16 cellular contexts compared by ENCODE assay signal in genomic region chrX:69151898-69152297, GRCh38.
"Had no signal": no experiment of that assay in that cellular context is flagged by ENCODE, and none has a peak within 500 bp of the region (broad histone marks: within the 10 kb centered on the region; RNA-seq: fewer than 3 reads in every experiment).

No MANE protein-coding gene starts in this region.

- H3K27me3 Mint-ChIP-seq: activated CD4-positive, alpha-beta T cell treated with anti-CD3 and anti-CD28 coated beads, Interleukin-2, amount 10 ng/mL, durations not matched to agents 7 days and 5 days; activated naive CD8-positive, alpha-beta T cell treated with anti-CD3 and anti-CD28 coated beads, Interleukin-2, amount 10 ng/mL, durations not matched to agents 7 days and 5 days had no signal

- H3K4me1 Mint-ChIP-seq: activated CD4-positive, alpha-beta T cell treated with anti-CD3 and anti-CD28 coated beads, Interleukin-2, amount 10 ng/mL, durations not matched to agents 7 days and 5 days; activated naive CD8-positive, alpha-beta T cell treated with anti-CD3 and anti-CD28 coated beads, Interleukin-2, amount 10 ng/mL, durations not matched to agents 7 days and 5 days had no signal

- H3K9ac ChIP-seq: KMS-11 had no signal

- H3K4me2 ChIP-seq: KMS-11 had no signal

- ATAC-seq: activated CD8-positive, alpha-beta T cell treated with anti-CD3 and anti-CD28 coated beads for 36 hours; activated T-cell treated with anti-CD3 and anti-CD28 coated beads, Interleukin-2, amount 50 U/mL, for 72 hours; Right ventricle myocardium inferior had no signal

- H3K9me3 ChIP-seq: breast epithelium had no signal

- H3K4me3 ChIP-seq: breast epithelium, SK-N-MC had no signal

- H3K27ac ChIP-seq: breast epithelium, KMS-11, SK-N-MC, VCaP had no signal

- H3K9me3 Mint-ChIP-seq: activated CD4-positive, alpha-beta T cell treated with anti-CD3 and anti-CD28 coated beads, Interleukin-2, amount 10 ng/mL, durations not matched to agents 7 days and 5 days; activated CD8-positive, alpha-beta T cell treated with anti-CD3 and anti-CD28 coated beads for 36 hours; activated naive CD8-positive, alpha-beta T cell treated with anti-CD3 and anti-CD28 coated beads, Interleukin-2, amount 10 ng/mL, durations not matched to agents 7 days and 5 days; activated T-cell treated with anti-CD3 and anti-CD28 coated beads, Interleukin-2, amount 50 U/mL, for 72 hours had no signal

- H3K27ac Mint-ChIP-seq: activated CD4-positive, alpha-beta T cell treated with anti-CD3 and anti-CD28 coated beads, Interleukin-2, amount 10 ng/mL, durations not matched to agents 7 days and 5 days; activated CD8-positive, alpha-beta T cell treated with anti-CD3 and anti-CD28 coated beads for 36 hours; activated naive CD8-positive, alpha-beta T cell treated with anti-CD3 and anti-CD28 coated beads, Interleukin-2, amount 10 ng/mL, durations not matched to agents 7 days and 5 days; activated T-cell treated with anti-CD3 and anti-CD28 coated beads, Interleukin-2, amount 50 U/mL, for 72 hours had no signal

- H3K36me3 ChIP-seq: breast epithelium had no signal

- DNase-seq: activated CD4-positive, alpha-beta T cell treated with anti-CD3 and anti-CD28 coated beads, Interleukin-2, amount 10 ng/mL, durations not matched to agents 7 days and 5 days; activated CD4-positive, CD25-positive, alpha-beta regulatory T cell; activated CD8-positive, alpha-beta memory T cell treated with anti-CD3 and anti-CD28 coated beads, Interleukin-2, amount 50 U/mL, for 4 hours; activated CD8-positive, alpha-beta T cell treated with anti-CD3 and anti-CD28 coated beads for 36 hours; activated naive CD4-positive, alpha-beta T cell treated with anti-CD3 and anti-CD28 coated beads, Interleukin-2, amount 50 U/mL, for 16 hours; activated naive CD8-positive, alpha-beta T cell treated with anti-CD3 and anti-CD28 coated beads, Interleukin-2, amount 10 ng/mL, durations not matched to agents 7 days and 5 days; activated T-cell treated with anti-CD3 and anti-CD28 coated beads, Interleukin-2, amount 50 U/mL, for 72 hours; central memory CD4-positive, alpha-beta T cell; NCI-H1417 treated with DMSO at 0.1 percent for 48 hours; NCI-H1694; T-helper 1 cell had no signal

- H3K4me1 ChIP-seq: breast epithelium had no signal

- H3K4me3 Mint-ChIP-seq: activated CD4-positive, alpha-beta T cell treated with anti-CD3 and anti-CD28 coated beads, Interleukin-2, amount 10 ng/mL, durations not matched to agents 7 days and 5 days; activated CD8-positive, alpha-beta T cell treated with anti-CD3 and anti-CD28 coated beads for 36 hours; activated naive CD8-positive, alpha-beta T cell treated with anti-CD3 and anti-CD28 coated beads, Interleukin-2, amount 10 ng/mL, durations not matched to agents 7 days and 5 days; activated T-cell treated with anti-CD3 and anti-CD28 coated beads, Interleukin-2, amount 50 U/mL, for 72 hours had no signal

- H3K36me3 Mint-ChIP-seq: activated naive CD8-positive, alpha-beta T cell treated with anti-CD3 and anti-CD28 coated beads, Interleukin-2, amount 10 ng/mL, durations not matched to agents 7 days and 5 days had no signal
